ENCODE assay signal across 1 cellular context in genomic region chr12:31323466-31324115, GRCh38.
TF ChIP-seq lines count a peak whose summit lies in the region.

No MANE protein-coding gene starts in this region.

TF ChIP-seq in GM12878, 131 proteins besides CTCF, POLR2A, EP300 and RAD21 (continued from another document and continues in another):
- TF ChIP-seq CEBPZ (IDR thresholded peaks at IDR 0.05; ENCODE audit: low read depth, low read length) (no peak), MEF2A (IDR thresholded peaks at IDR 0.05; ENCODE audit: insufficient read depth, low read depth, low read length) (0 out of 2 replicates have a peak, but pooled peaks have one; percentile 11), E4F1 (IDR thresholded peaks at IDR 0.05; ENCODE audit: borderline replicate concordance, partially characterized antibody) (no peak), RCOR1 (conservative IDR thresholded peaks at IDR 0.05; ENCODE audit: low read depth, low read length) (no peak), MTA2 (IDR thresholded peaks at IDR 0.05; ENCODE audit: low read depth) (peak; percentile 65; the same call in 1 of the 2 replicates), WRNIP1 (IDR thresholded peaks at IDR 0.05; ENCODE audit: borderline replicate concordance, low read depth, low read length) (no peak), IRF4 (IDR thresholded peaks at IDR 0.05; ENCODE audit: low read depth, low read length) (no peak), E2F4 (IDR thresholded peaks at IDR 0.05; ENCODE audit: low read depth, low read length) (no peak), ATF7 (IDR thresholded peaks at IDR 0.05; ENCODE audit: low read depth) (peak; percentile 77; the same call in 1 of the 2 replicates), GATAD2B (conservative IDR thresholded peaks at IDR 0.05; ENCODE audit: low read depth) (no peak), SIX5 (IDR thresholded peaks at IDR 0.05; ENCODE audit: low read depth, low read length, severe bottlenecking) (no peak), BCL11A (IDR thresholded peaks at IDR 0.05; ENCODE audit: low read depth, low read length) (0 out of 2 replicates have a peak, but pooled peaks have one; percentile 20), SREBF2 (IDR thresholded peaks at IDR 0.05; ENCODE audit: low read length) (no peak), MYB (IDR thresholded peaks at IDR 0.05; ENCODE audit: borderline replicate concordance, low read depth, low read length) (no peak), PRDM15 (CRISPR knock-in tag; IDR thresholded peaks at IDR 0.05) (no peak), GABPA (IDR thresholded peaks at IDR 0.05; ENCODE audit: low read depth) (no peak), ELK1 (IDR thresholded peaks at IDR 0.05; ENCODE audit: low read depth, low read length) (peak; percentile 5; the same call in 1 of the 2 replicates), MAX (IDR thresholded peaks at IDR 0.05; ENCODE audit: low read depth, low read length) (no peak), USF2 (IDR thresholded peaks at IDR 0.05; ENCODE audit: borderline replicate concordance, low read depth, low read length) (no peak), IRF3 (IDR thresholded peaks at IDR 0.05) (no peak), PAX8 (IDR thresholded peaks at IDR 0.05) (no peak), ZNF384 (IDR thresholded peaks at IDR 0.05; ENCODE audit: borderline replicate concordance, low read depth, low read length) (no peak), SKIL (IDR thresholded peaks at IDR 0.05; ENCODE audit: low read depth, poor library complexity, severe bottlenecking) (no peak), CBX3 (IDR thresholded peaks at IDR 0.05; ENCODE audit: borderline replicate concordance, low read depth) (no peak), MLLT1 (IDR thresholded peaks at IDR 0.05) (peak; percentile 92), HSF1 (IDR thresholded peaks at IDR 0.05; ENCODE audit: low read depth, low read length) (no peak), YY1 (IDR thresholded peaks at IDR 0.05; ENCODE audit: low read depth, low read length) (0 out of 2 replicates have a peak, but pooled peaks have one; percentile 36), NKRF (conservative IDR thresholded peaks at IDR 0.05) (no peak; the same call in 1 of the 2 replicates), JUNB (IDR thresholded peaks at IDR 0.05) (no peak)
